1 cellular context compared by ENCODE assay signal in the genomic region with DNA sequence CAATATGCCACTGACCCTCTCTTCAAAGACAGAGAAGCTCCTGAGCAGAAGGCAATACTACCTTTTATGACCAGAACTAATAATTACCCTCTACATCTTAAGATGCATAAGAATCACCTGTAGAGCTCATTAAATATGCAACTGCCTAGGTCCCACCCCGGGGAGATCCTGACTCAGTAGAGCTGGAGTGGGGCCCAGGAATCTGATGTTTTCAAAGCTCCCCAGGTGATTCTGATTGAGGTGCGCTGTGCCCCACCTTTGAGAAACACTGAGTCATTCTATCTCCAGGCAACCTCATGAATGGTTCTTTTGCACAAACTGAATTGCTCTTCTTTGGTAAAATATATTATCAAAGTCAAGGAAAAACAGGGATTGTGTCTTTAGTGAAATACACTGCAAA.
A peak's percentile ranks its signal among the peaks of the same experiment; 100 is the strongest.
TF ChIP-seq lines count a peak whose summit lies in the region.

No MANE protein-coding gene starts in this region.

TF ChIP-seq in HCT116, 20 proteins besides CTCF, POLR2A, EP300 and RAD21 (continued from another document):
- TF ChIP-seq FOSL1 (IDR thresholded peaks at IDR 0.05; ENCODE audit: low read depth) (peak; percentile 63), TCF7L2 (IDR thresholded peaks at IDR 0.05; ENCODE audit: borderline replicate concordance, extremely low read depth, insufficient read depth, insufficient read length) (peak; percentile 51), POLR2AphosphoS5 (IDR thresholded peaks at IDR 0.05; ENCODE audit: low read depth, low read length) (peak; percentile 24; the same call in 1 of the 2 replicates), SP1 (IDR thresholded peaks at IDR 0.05; ENCODE audit: low read depth) (peak; percentile 46; the same call in 1 of the 2 replicates)
